10 cellular contexts compared by ENCODE assay signal in the genomic region with DNA sequence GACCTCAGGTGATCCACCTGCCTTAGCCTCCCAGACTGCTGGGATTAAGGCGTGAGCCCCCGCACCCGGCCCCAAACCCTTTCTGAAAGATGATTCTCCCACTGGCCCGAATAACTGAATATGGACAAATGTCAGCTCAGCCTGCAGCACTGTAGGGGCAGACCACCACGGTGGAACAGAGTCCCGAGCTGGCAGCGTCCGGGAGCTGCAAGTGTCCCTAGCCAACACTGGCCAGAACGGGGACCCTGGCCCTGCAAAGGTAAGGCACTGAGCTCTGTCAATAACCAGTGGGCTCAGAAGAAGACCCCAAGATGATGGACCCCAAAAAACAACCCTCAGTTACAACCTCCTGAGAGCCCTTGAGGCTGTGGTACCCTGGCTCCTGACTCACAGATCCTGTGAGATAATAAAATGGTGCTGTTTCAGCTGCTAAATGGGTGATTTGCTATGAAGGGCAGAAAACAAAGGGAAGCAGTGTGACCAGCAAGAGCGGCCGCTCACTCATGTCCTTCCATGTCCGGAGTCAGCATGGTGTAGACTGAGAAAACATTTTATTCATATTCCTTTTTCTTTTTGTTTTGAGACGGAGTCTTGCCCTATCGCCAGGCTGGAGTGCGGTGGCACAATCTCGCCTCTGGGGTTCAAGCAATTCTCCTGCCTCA. TPM values are rescaled to one million over a fixed set of nuclear protein-coding genes. Genes with fewer than 3 reads are reported as not detected.
DNase-seq lines count a peak whose midpoint lies in the region; ATAC-seq and TF ChIP-seq lines count a peak whose summit lies in the region.
"Had no signal": no experiment of that assay in that cellular context is flagged by ENCODE, and none has a peak within 500 bp of the region (broad histone marks: within the 10 kb centered on the region; RNA-seq: fewer than 3 reads in every experiment).

No MANE protein-coding gene starts in this region.

- peaks cover 3 to 56% (median 4%) of the 10 kb centered on the region in 3 donors for H3K36me3 Mint-ChIP-seq in CD8-positive, alpha-beta memory T cell
- H3K36me3 Mint-ChIP-seq in natural killer cell: no peaks in the 10 kb centered on the region

- peak overlapping the region; percentile 95 for H3K4me3 ChIP-seq in CD8-positive, alpha-beta memory T cell (ENCODE audit: low read length)
- H3K4me3 ChIP-seq in astrocyte of the cerebellum (ENCODE audit: low read depth, low read length): peak overlapping the region; percentile 91

- intact Hi-C loops in natural killer cell (cut with micrococcal nuclease): loop anchor here (10.0 kb wide), 1 partner anchor 52 kb away; no protein-coding TSS in a partner anchor

- DNase-seq in CD8-positive, alpha-beta memory T cell: no peak
- DNase-seq in astrocyte of the cerebellum (ENCODE audit: low read depth) (no peak), natural killer cell (no peak), left lobe of liver (ENCODE audit: low spot score) (no peak), GF-D8 (lab: John Stamatoyannopoulos, UW) (no peak)
- DNase-seq in stimulated activated CD4-positive, alpha-beta T cell treated with anti-CD3 and anti-CD28 coated beads, Interleukin-2, amount 100 ng/mL, for 48 hours: no peak
- DNase-seq: NCI-H524 treated with DMSO at 0.1 percent for 48 hours had no signal

- CTCF ChIA-PET in CD8-positive, alpha-beta memory T cell (lab: Charles Lee): interaction anchor here (1.1 to 1.7 kb wide), 2 partner anchors 12 to 171 kb away, joined by 3 to 5 read pairs; no protein-coding TSS in a partner anchor

- H3K9me3 ChIP-seq in CD8-positive, alpha-beta memory T cell (ENCODE audit: low read length): no peaks in the 10 kb centered on the region
- H3K9me3 ChIP-seq in KOPT-K1 (ENCODE audit: insufficient read depth, low read length, poor library complexity, severe bottlenecking): no peaks in the 10 kb centered on the region

- POLR2A ChIA-PET in CD8-positive, alpha-beta memory T cell (lab: Charles Lee): no interaction called here

- H3K4me1 Mint-ChIP-seq in CD8-positive, alpha-beta memory T cell: peaks cover 37 to 62% (median 39%) of the 10 kb centered on the region in 3 donors
- peaks cover 25 to 56% of the 10 kb centered on the region in 2 donors for H3K4me1 Mint-ChIP-seq in natural killer cell

- TF ChIP-seq CTCF in astrocyte of the cerebellum (IDR thresholded peaks at IDR 0.05; ENCODE audit: low read depth, low read length, missing control alignments): no peak
- TF ChIP-seq CTCF in natural killer cell (IDR thresholded peaks at IDR 0.05): no peak

- peaks cover 38% of the 10 kb centered on the region for H3K4me1 ChIP-seq in CD8-positive, alpha-beta memory T cell (ENCODE audit: insufficient read depth, low read length)

- peak overlapping the region in 6 of 8 donors; percentile 94 to 99 (median 99) for H3K27ac Mint-ChIP-seq in CD8-positive, alpha-beta memory T cell
- peak overlapping the region; percentile 91 to 98 for H3K27ac Mint-ChIP-seq in natural killer cell

- ATAC-seq in natural killer cell (no peak), left lobe of liver (no peak), GM18511 (IDR thresholded peaks at IDR 0.05; ENCODE audit: unreplicated experiment) (no peak)

- peak overlapping the region; percentile 79 for H3K27ac ChIP-seq in CD8-positive, alpha-beta memory T cell (ENCODE audit: low read depth, low read length)
- H3K27ac ChIP-seq in KOPT-K1 (ENCODE audit: low read depth, low read length, poor library complexity, severe bottlenecking): peak overlapping the region; percentile 94

- H3K27me3 Mint-ChIP-seq in CD8-positive, alpha-beta memory T cell: peaks cover 0 to 2% of the 10 kb centered on the region in 2 donors
- no peaks in the 10 kb centered on the region for H3K27me3 Mint-ChIP-seq in natural killer cell (ENCODE audit: low read depth in 2 of 2)

- no peaks in the 10 kb centered on the region for H3K9me3 Mint-ChIP-seq in CD8-positive, alpha-beta memory T cell
- no peaks in the 10 kb centered on the region for H3K9me3 Mint-ChIP-seq in natural killer cell

- H3K4me3 Mint-ChIP-seq in CD8-positive, alpha-beta memory T cell: peak overlapping the region; percentile 58 to 100 (median 99)
- H3K4me3 Mint-ChIP-seq in natural killer cell: peak overlapping the region; percentile 99

- in situ Hi-C loops in astrocyte of the cerebellum (cut with HindIII; ENCODE audit: low sequenced_read_pairs): loop anchor here (5.0 to 10.0 kb wide), 2 partner anchors 62 to 90 kb away; a partner anchor contains a TSS

- peaks cover 4% of the 10 kb centered on the region for H3K36me3 ChIP-seq in CD8-positive, alpha-beta memory T cell (ENCODE audit: insufficient read depth, low read length)
- H3K36me3 ChIP-seq in KOPT-K1 (ENCODE audit: insufficient read depth, low read length): peaks cover 48% of the 10 kb centered on the region

- no peaks in the 10 kb centered on the region for H3K27me3 ChIP-seq in CD8-positive, alpha-beta memory T cell (ENCODE audit: insufficient read depth, low read length, poor library complexity, severe bottlenecking)

RNA-seq across cellular contexts. Expression of a gene that starts 1.6 kb away (rescaled TPM):
- 100 to 1,000 TPM; 163 to 168 TPM for total RNA-seq in CD8-positive, alpha-beta memory T cell
- polyA plus RNA-seq in CD8-positive, alpha-beta memory T cell: 162 TPM
- total RNA-seq in natural killer cell (10 to 100 TPM; 52.0 to 80.2 (median 77.4) TPM), left lobe of liver (27.8 TPM)

RNA-seq across cellular contexts. Expression of a gene that starts 1.7 kb away (rescaled TPM):
- total RNA-seq in CD8-positive, alpha-beta memory T cell: 10 to 100 TPM; 39.0 to 41.4 TPM
- 8.4 TPM for polyA plus RNA-seq in CD8-positive, alpha-beta memory T cell
- 10 to 100 TPM; 63.2 to 83.8 (median 79.7) TPM for total RNA-seq in natural killer cell
- total RNA-seq in left lobe of liver: 45.0 TPM

RNA-seq across cellular contexts. Expression of a gene that starts 18.9 kb away (rescaled TPM):
- total RNA-seq in CD8-positive, alpha-beta memory T cell: under 1 TPM; 0.09 to 0.15 TPM
- 9.2 TPM for polyA plus RNA-seq in CD8-positive, alpha-beta memory T cell
- total RNA-seq in natural killer cell (1 to 10 TPM in 1 of 3 donors, under 1 TPM in 2; 0.68 to 1.0 (median 0.84) TPM), left lobe of liver (not detected)
- total RNA-seq: mesenteric fat pad had no signal

RNA-seq across cellular contexts. Expression of a gene that starts 33.2 kb away (rescaled TPM):
- not detected for total RNA-seq in CD8-positive, alpha-beta memory T cell
- polyA plus RNA-seq in CD8-positive, alpha-beta memory T cell: not detected
- total RNA-seq in natural killer cell: not detected
- 7.5 TPM for total RNA-seq in left lobe of liver
- total RNA-seq: mesenteric fat pad had no signal

RNA-seq across cellular contexts. Expression of a gene that starts 44.9 kb away (rescaled TPM):
- total RNA-seq in CD8-positive, alpha-beta memory T cell: not detected
- polyA plus RNA-seq in CD8-positive, alpha-beta memory T cell: 0.79 TPM
- 1 to 10 TPM; 5.7 to 9.5 (median 8.4) TPM for total RNA-seq in natural killer cell
- 0.28 TPM for total RNA-seq in left lobe of liver
